ENCODE assay signal across 19 cellular contexts in genomic region chr11:95378106-95378505, GRCh38.
"Had no signal": no experiment of that assay in that cellular context is flagged by ENCODE, and none has a peak within 500 bp of the region (broad histone marks: within the 10 kb centered on the region; RNA-seq: fewer than 3 reads in every experiment).

No MANE protein-coding gene starts in this region.

- H3K27ac ChIP-seq: esophagus muscularis mucosa, tibial artery had no signal

- H3K4me3 ChIP-seq: esophagus muscularis mucosa, tibial artery had no signal

- FAIRE-seq: islet of Langerhans, urothelium cell line had no signal

- H3K9me3 ChIP-seq: esophagus muscularis mucosa, tibial artery had no signal

- DNase-seq: activated CD4-positive, alpha-beta T cell treated with anti-CD3 and anti-CD28 coated beads for 48 hours; activated CD4-positive, CD25-positive, alpha-beta regulatory T cell; activated CD8-positive, alpha-beta T cell treated with anti-CD3 and anti-CD28 coated beads, Interleukin-2, amount 10 ng/mL, durations not matched to agents 7 days and 5 days; activated naive CD4-positive, alpha-beta T cell treated with Interleukin-2 at 50 U/mL for 16 hours; activated naive CD8-positive, alpha-beta T cell treated with anti-CD3 and anti-CD28 coated beads, Interleukin-2, amount 10 ng/mL, durations not matched to agents 7 days and 5 days; activated T-cell treated with anti-CD3 and anti-CD28 coated beads, Interleukin-2, amount 50 U/mL, for 24 hours; effector CD4-positive, alpha-beta T cell; foreskin fibroblast; glutamatergic neuron; hippocampal formation; midbrain; stimulated activated CD4-positive, alpha-beta T cell treated with anti-CD3 and anti-CD28 coated beads, Interleukin-2, amount 100 ng/mL, for 24 hours; stimulated activated naive CD8-positive, alpha-beta T cell treated with anti-CD3 and anti-CD28 coated beads, Interleukin-15, Interleukin-2, amounts not matched to agents 100 U/mL and 50 U/mL, for 24 hours; substantia nigra; T1000; tibial artery had no signal

- H3K27me3 ChIP-seq: esophagus muscularis mucosa, tibial artery had no signal

- H3K36me3 ChIP-seq: esophagus muscularis mucosa, tibial artery had no signal

- ATAC-seq: activated CD8-positive, alpha-beta T cell treated with anti-CD3 and anti-CD28 coated beads, Interleukin-2, amount 10 ng/mL, durations not matched to agents 7 days and 5 days; stimulated activated naive CD8-positive, alpha-beta T cell treated with anti-CD3 and anti-CD28 coated beads, Interleukin-15, Interleukin-2, amounts not matched to agents 100 U/mL and 50 U/mL, for 24 hours had no signal
